In the genomic region with DNA sequence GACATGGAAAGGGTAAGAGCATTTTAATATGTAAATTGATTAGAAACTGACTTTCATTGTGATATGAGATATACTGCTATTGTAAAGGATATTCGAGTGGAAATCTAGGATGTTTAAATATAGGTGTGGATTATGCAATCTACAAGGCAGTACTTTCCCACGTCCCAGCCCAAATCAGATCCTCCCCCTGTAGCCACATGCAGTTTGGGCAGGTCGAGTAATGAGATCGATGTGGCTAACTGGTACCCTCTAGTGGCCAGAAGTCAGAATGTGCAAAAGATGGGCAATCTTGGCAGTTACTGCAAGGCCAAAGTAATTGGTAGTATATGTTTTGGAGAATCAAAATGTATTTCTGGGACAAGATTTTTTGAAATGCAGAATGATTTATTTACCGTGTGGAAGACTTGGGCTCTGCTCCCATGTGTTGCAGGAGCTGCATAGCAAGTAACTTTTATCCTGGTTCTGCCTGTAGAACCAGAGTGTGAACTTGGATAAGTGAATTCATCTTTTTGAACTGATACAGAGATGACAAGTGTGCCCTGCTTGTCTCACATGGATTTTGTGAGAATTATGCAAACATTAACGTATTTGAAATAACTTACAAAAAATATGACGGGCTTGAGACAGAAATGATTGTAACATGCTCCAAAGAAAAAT, we compare ENCODE assay signal across 8 cellular contexts.
A peak's percentile ranks its signal among the peaks of the same experiment; 100 is the strongest.
DNase-seq lines count a peak whose midpoint lies in the region; ATAC-seq and TF ChIP-seq lines count a peak whose summit lies in the region.

No MANE protein-coding gene starts in this region.

- H3K4me3 ChIP-seq in AG10803 (ENCODE audit: low read length) (no peak overlapping the region), PC-9 (no peak overlapping the region), heart right ventricle (no peak overlapping the region)

- peak; percentile 71 for DNase-seq in AG10803 (ENCODE audit: low read depth)
- peak; percentile 66 for DNase-seq in GM13977 (ENCODE audit: low spot score)
- DNase-seq in HK-2 (ENCODE audit: unreplicated experiment): peak; percentile 25
- DNase-seq in PC-9: peak; percentile 47 to 49
- peak; percentile 15 for DNase-seq in amniotic stem cell (lab: John Stamatoyannopoulos, UW)
- peak in 1 of 2 donors; percentile 41 for DNase-seq in heart right ventricle
- peak; percentile 8 for DNase-seq in pulmonary artery endothelial cell (ENCODE audit: low read depth, low spot score)

- POLR2A ChIA-PET in PC-9 (lab: Charles Lee; ENCODE audit: unreplicated experiment): no interaction called here

- ATAC-seq in heart right ventricle: peak in 5 of 8 donors; percentile 44 to 67 (median 55)
- no peak for ATAC-seq in GM19023 (IDR thresholded peaks at IDR 0.05; ENCODE audit: unreplicated experiment)

- H3K27ac ChIP-seq in PC-9 (no peak overlapping the region), heart right ventricle (no peak overlapping the region)

- H2AFZ ChIP-seq in PC-9: no peak overlapping the region

- no peaks in the 10 kb centered on the region for H3K36me3 ChIP-seq in PC-9 (ENCODE audit: low read depth)
- H3K36me3 ChIP-seq in heart right ventricle: no peaks in the 10 kb centered on the region

- H3K9me2 ChIP-seq in PC-9 (ENCODE audit: insufficient read depth): no peaks in the 10 kb centered on the region

- no TSS peak for BruUV-seq in PC-9 (replicated peaks; lab: Mats Ljungman, UMichigan)

- no peaks in the 10 kb centered on the region for H4K20me1 ChIP-seq in PC-9 (ENCODE audit: insufficient read depth)

- no peak overlapping the region for H3K4me2 ChIP-seq in PC-9

- CTCF ChIA-PET in PC-9 (lab: Charles Lee): no interaction called here

- 6% methylated on average over 7 of the region's 7 CpGs for WGBS in heart right ventricle, 2 donors

- in situ Hi-C loops in GM13977 (cut with MboI; ENCODE audit: low pct_unique_long_range_greater_than_20kb, low sequenced_read_pairs, unreplicated experiment): no loop called here

- intact Hi-C loops in PC-9 (cut with micrococcal nuclease; ENCODE audit: unreplicated experiment) (loop anchor here (1.0 to 5.0 kb wide), 4 partner anchors 121 to 548 kb away; a partner anchor contains a TSS), heart right ventricle (cut with DNase I) (loop anchor here (1.0 to 5.0 kb wide), 7 partner anchors 119 to 312 kb away; no protein-coding TSS in a partner anchor)

- H3K9me3 ChIP-seq in PC-9 (ENCODE audit: insufficient read depth, low read depth) (peaks cover 5% of the 10 kb centered on the region; the same call in 1 of the 2 replicates), heart right ventricle (no peaks in the 10 kb centered on the region)

- no peaks in the 10 kb centered on the region for H3F3A ChIP-seq in PC-9 (ENCODE audit: insufficient read depth, low read depth)

- peak; percentile 97 for TF ChIP-seq CTCF in AG10803 (conservative IDR thresholded peaks at IDR 0.05; ENCODE audit: low read length)
- TF ChIP-seq CTCF in GM13977 (IDR thresholded peaks at IDR 0.05; ENCODE audit: extremely low read depth, insufficient read depth, missing control alignments): peak; percentile 86
- peak; percentile 88 for TF ChIP-seq CTCF in PC-9 (conservative IDR thresholded peaks at IDR 0.05)
- peak; percentile 63 to 84 (median 81) for TF ChIP-seq CTCF in heart right ventricle (IDR thresholded peaks at IDR 0.05)

- H3K27me3 ChIP-seq in PC-9 (ENCODE audit: insufficient read depth, low read depth) (no peaks in the 10 kb centered on the region), heart right ventricle (peaks cover 0 to 11% (median 5%) of the 10 kb centered on the region in 7 donors)

- H3K79me2 ChIP-seq in PC-9 (ENCODE audit: low read depth): no peaks in the 10 kb centered on the region

- H3K4me1 ChIP-seq in PC-9 (replicated peaks; ENCODE audit: insufficient read depth) (no peaks in the 10 kb centered on the region), heart right ventricle (no peaks in the 10 kb centered on the region)
